8 cellular contexts compared by ENCODE assay signal in the genomic region with DNA sequence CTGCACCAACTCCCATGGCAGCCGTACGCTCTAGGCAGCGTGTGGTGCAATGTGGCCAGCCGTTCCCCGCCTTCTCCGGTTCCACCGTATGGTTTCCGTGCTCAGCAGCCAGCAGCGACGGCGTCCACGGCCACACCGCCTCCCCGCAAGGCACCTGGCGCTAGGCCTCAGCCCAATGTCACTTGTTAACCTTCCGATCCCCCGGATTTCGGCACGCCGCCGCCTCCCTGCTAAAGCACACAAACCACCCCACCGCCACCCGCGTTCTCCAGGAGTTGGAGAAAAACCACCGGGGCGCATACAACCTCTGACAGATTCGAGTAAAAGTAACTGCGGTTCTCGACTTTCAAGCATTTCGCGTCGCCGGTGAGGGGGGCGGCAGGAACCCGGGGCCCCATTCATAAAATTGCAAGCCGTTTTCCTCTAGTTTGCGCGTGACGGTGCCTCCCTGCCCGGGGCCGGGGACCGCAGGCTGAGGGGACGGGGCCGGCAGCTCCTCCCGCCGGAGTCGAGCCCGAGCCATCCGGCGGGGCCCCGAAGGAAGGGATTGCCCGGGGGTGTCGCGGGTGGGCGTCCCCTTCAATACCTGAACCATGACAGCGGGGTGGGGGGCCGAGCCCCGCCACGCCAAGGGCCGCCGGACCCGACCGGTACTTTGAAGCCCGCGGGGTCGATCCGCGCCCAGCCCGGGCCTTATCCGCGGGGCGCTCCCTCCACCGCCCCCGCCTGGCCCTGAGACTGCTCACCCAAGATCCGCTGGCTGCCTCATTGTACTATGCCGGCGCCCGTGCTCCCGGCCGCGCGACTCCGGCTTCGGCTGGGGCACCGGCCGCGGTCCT. TPM values are rescaled to one million over a fixed set of nuclear protein-coding genes. Genes with fewer than 3 reads are reported as not detected.
DNase-seq lines count a peak whose midpoint lies in the region; ATAC-seq and TF ChIP-seq lines count a peak whose summit lies in the region.

Gene TEX2 (minus strand): TSS at position 839 of the 839 bp plus-strand sequence. CDS start 49,043 bp downstream, outside the sequence.

- H3K27ac ChIP-seq in RWPE2 (ENCODE audit: poor library complexity, severe bottlenecking) (peak within 1 kb of the TSS; percentile 69), trophoblast cell (ENCODE audit: low read depth, low read length) (peak within 1 kb of the TSS; percentile 58), upper lobe of left lung (peak within 1 kb of the TSS; percentile 86 to 94 (median 90))

- H2BK5ac ChIP-seq in trophoblast cell (ENCODE audit: low read depth, low read length, poor library complexity): peak within 1 kb of the TSS; percentile 77

- H3K27me3 ChIP-seq in RWPE2 (ENCODE audit: insufficient read depth, poor library complexity, severe bottlenecking) (no peaks in the 10 kb centered on the region), trophoblast cell (ENCODE audit: insufficient read depth, low read length) (no peaks in the 10 kb centered on the region), upper lobe of left lung (no peaks in the 10 kb centered on the region)

- peaks cover 15% of the 10 kb centered on the region for H3K79me2 ChIP-seq in trophoblast cell (ENCODE audit: control insufficient read depth, insufficient read depth, low read length, poor library complexity)

- H3K18ac ChIP-seq in trophoblast cell (ENCODE audit: low read length): peak within 1 kb of the TSS; percentile 97

- TF ChIP-seq CTCF in RWPE2 (IDR thresholded peaks at IDR 0.05; ENCODE audit: poor library complexity, severe bottlenecking) (no peak), upper lobe of left lung (IDR thresholded peaks at IDR 0.05) (no peak)

- H2AK5ac ChIP-seq in trophoblast cell (ENCODE audit: low read length): peak within 1 kb of the TSS; percentile 81

- H3K4ac ChIP-seq in trophoblast cell (ENCODE audit: low read depth, low read length): peak within 1 kb of the TSS; percentile 95

- H3K4me3 Mint-ChIP-seq in activated naive CD4-positive, alpha-beta T cell treated with anti-CD3 and anti-CD28 coated beads for 36 hours: peak within 1 kb of the TSS; percentile 90

- peak within 1 kb of the TSS; percentile 83 for H4K91ac ChIP-seq in trophoblast cell (ENCODE audit: low read depth, low read length)

- peak within 1 kb of the TSS; percentile 63 for H3K14ac ChIP-seq in trophoblast cell (ENCODE audit: low read length)

- H3K27ac Mint-ChIP-seq in activated naive CD4-positive, alpha-beta T cell treated with anti-CD3 and anti-CD28 coated beads for 36 hours: peak within 1 kb of the TSS; percentile 88

- CTCF ChIA-PET in activated naive CD4-positive, alpha-beta T cell treated with anti-CD3 and anti-CD28 coated beads for 36 hours (lab: Charles Lee): interaction anchor here (1.0 kb wide), 1 partner anchor 234 kb away, joined by 3 read pairs; no protein-coding TSS in a partner anchor

- H3K9me3 ChIP-seq in RWPE2 (ENCODE audit: severe bottlenecking) (no peaks in the 10 kb centered on the region), trophoblast cell (ENCODE audit: insufficient read depth, low read depth, low read length) (no peaks in the 10 kb centered on the region), upper lobe of left lung (no peaks in the 10 kb centered on the region)

- peak within 1 kb of the TSS; percentile 82 for H2BK12ac ChIP-seq in trophoblast cell (ENCODE audit: low read length)

- peak within 1 kb of the TSS; percentile 27 for H4K12ac ChIP-seq in trophoblast cell (ENCODE audit: low read depth, low read length)

- ATAC-seq in GM18868 (IDR thresholded peaks at IDR 0.05; ENCODE audit: unreplicated experiment): peak; percentile 28
- peak; percentile 28 for ATAC-seq in HG03097 (IDR thresholded peaks at IDR 0.05; ENCODE audit: low FRiP score, unreplicated experiment)
- ATAC-seq in RWPE2 (ENCODE audit: low read depth): peak; percentile 36
- ATAC-seq in upper lobe of left lung (ENCODE audit: low FRiP score in 2 of 2): peak; percentile 65 to 66

- H3K4me2 ChIP-seq in trophoblast cell (ENCODE audit: low read length): peak within 1 kb of the TSS; percentile 99

- peaks cover 25% of the 10 kb centered on the region for H3K79me1 ChIP-seq in trophoblast cell (ENCODE audit: low read length)

- H3K9me3 Mint-ChIP-seq in activated naive CD4-positive, alpha-beta T cell treated with anti-CD3 and anti-CD28 coated beads for 36 hours: no peaks in the 10 kb centered on the region

- H3K23ac ChIP-seq in trophoblast cell (ENCODE audit: low read length): peak within 1 kb of the TSS; percentile 48

- peak within 1 kb of the TSS; percentile 86 for H2AFZ ChIP-seq in trophoblast cell (ENCODE audit: insufficient read depth, low read length, poor library complexity)

- H3K36me3 Mint-ChIP-seq in activated naive CD4-positive, alpha-beta T cell treated with anti-CD3 and anti-CD28 coated beads for 36 hours (ENCODE audit: low read depth): no peaks in the 10 kb centered on the region

- H2BK120ac ChIP-seq in trophoblast cell (ENCODE audit: insufficient read depth, low read length, poor library complexity): peak within 1 kb of the TSS; percentile 93

- peak within 1 kb of the TSS; percentile 80 for H4K8ac ChIP-seq in trophoblast cell (ENCODE audit: low read depth, low read length)

- no CpG with 5 or more reads among the region's 87 CpGs for whole genome bisulfite sequencing in trophoblast cell (ENCODE audit: extremely low coverage, insufficient coverage, insufficient read length)
- 0% methylated on average over 6 to 35 of the region's 87 CpGs for WGBS in upper lobe of left lung, 2 donors

- H3K4me1 ChIP-seq in RWPE2 (ENCODE audit: insufficient read depth, poor library complexity, severe bottlenecking) (peaks cover 27% of the 10 kb centered on the region), trophoblast cell (ENCODE audit: control insufficient read depth in 1 of 2, insufficient read depth in 2 of 2, low read length in 2 of 2) (peaks cover 21 to 25% of the 10 kb centered on the region in 2 experiments), upper lobe of left lung (peaks cover 18 to 35% (median 31%) of the 10 kb centered on the region in 4 donors)

- H3K4me3 ChIP-seq in RWPE2 (ENCODE audit: severe bottlenecking): peak within 1 kb of the TSS; percentile 90
- H3K4me3 ChIP-seq in trophoblast cell (ENCODE audit: low read depth, low read length): peak within 1 kb of the TSS; percentile 96
- H3K4me3 ChIP-seq in upper lobe of left lung: peak within 1 kb of the TSS; percentile 80 to 96 (median 90)

- intact Hi-C loops in activated naive CD4-positive, alpha-beta T cell treated with anti-CD3 and anti-CD28 coated beads for 36 hours (cut with micrococcal nuclease): loop anchor here (1.0 to 5.0 kb wide), 8 partner anchors 20 to 365 kb away; partner anchors contain the start of genes CEP95, DDX5 and ICAM2

- peaks cover 39% of the 10 kb centered on the region for H3K4me1 Mint-ChIP-seq in activated naive CD4-positive, alpha-beta T cell treated with anti-CD3 and anti-CD28 coated beads for 36 hours (ENCODE audit: low read depth)

- in situ Hi-C loops in ACHN (cut with HindIII; ENCODE audit: low pct_ligation_motif_present, low pct_unique_long_range_greater_than_20kb, low sequenced_read_pairs): loop anchor here (25.0 kb wide), 1 partner anchor 225 kb away; no protein-coding TSS in a partner anchor

- DNase-seq in ACHN (peak; percentile 28), RWPE2 (ENCODE audit: low spot score) (no peak), glomerular visceral epithelial cell (ENCODE audit: extremely low spot score) (peak; percentile 29), trophoblast cell (peak in 1 of 2 donors; percentile 37), upper lobe of left lung (peak; percentile 60 to 89)
- peak; percentile 76 for DNase-seq in activated naive CD4-positive, alpha-beta T cell treated with anti-CD3 and anti-CD28 coated beads for 36 hours

- peak within 1 kb of the TSS; percentile 90 for H3K9ac ChIP-seq in trophoblast cell (ENCODE audit: low read length)

- no peaks in the 10 kb centered on the region for H3K27me3 Mint-ChIP-seq in activated naive CD4-positive, alpha-beta T cell treated with anti-CD3 and anti-CD28 coated beads for 36 hours (ENCODE audit: low read depth)

- peak in 2 of 4 donors; percentile 67 to 82 for TF ChIP-seq POLR2A in upper lobe of left lung (IDR thresholded peaks at IDR 0.05)

- no peaks in the 10 kb centered on the region for H3K36me3 ChIP-seq in RWPE2 (ENCODE audit: low read depth)
- H3K36me3 ChIP-seq in trophoblast cell (ENCODE audit: control insufficient read depth in 1 of 2, insufficient read depth in 2 of 2, low read length in 2 of 2): no peaks in the 10 kb centered on the region
- no peaks in the 10 kb centered on the region for H3K36me3 ChIP-seq in upper lobe of left lung

- no peak for TF ChIP-seq EP300 in upper lobe of left lung (IDR thresholded peaks at IDR 0.05)

RNA-seq across cellular contexts. Expression of gene TEX2, which starts in this region (rescaled TPM):
- total RNA-seq in activated naive CD4-positive, alpha-beta T cell treated with anti-CD3 and anti-CD28 coated beads for 36 hours: 10 to 100 TPM in 1 of 2 experiments, 1 to 10 TPM in 1; 9.2 to 10.6 TPM
- polyA plus RNA-seq in trophoblast cell (2013): 46.2 and 46.6 TPM in 2 replicates
- total RNA-seq in upper lobe of left lung: 10 to 100 TPM; 42.3 to 96.1 (median 53.4) TPM
